In the genomic region with DNA sequence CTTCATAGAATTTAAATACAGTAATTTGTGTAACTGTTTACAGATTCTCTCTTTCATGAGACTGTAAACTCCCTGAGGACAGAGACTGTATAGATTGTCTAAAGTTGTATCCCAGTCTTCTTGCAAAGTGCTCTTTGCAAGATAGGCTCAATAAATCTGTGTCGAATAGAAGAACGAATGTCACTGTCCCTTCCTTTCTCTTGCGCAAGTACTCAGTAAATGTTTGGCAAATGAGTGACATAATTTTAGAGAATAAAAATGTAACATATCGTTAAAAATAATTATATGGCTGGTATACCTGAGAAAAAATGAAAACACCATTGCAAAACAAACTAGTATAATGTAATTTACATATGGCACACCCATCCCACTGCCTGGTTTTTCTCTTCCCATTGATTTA, we compare ENCODE assay signal across 29 cellular contexts.
"Had no signal": no experiment of that assay in that cellular context is flagged by ENCODE, and none has a peak within 500 bp of the region (broad histone marks: within the 10 kb centered on the region; RNA-seq: fewer than 3 reads in every experiment).

No MANE protein-coding gene starts in this region.

- H3K27ac Mint-ChIP-seq: stimulated activated effector memory CD8-positive, alpha-beta T cell treated with anti-CD3 and anti-CD28 coated beads, Interleukin-12 subunit alpha, Interleukin-12 subunit beta, amount 100 ng/mL, for 72 hours had no signal

- H3K27ac ChIP-seq: coronary artery, esophagus muscularis mucosa, foreskin keratinocyte, gastroesophageal sphincter, heart left ventricle, hepatocyte, left lung, neutrophil, parathyroid adenoma, prostate gland, right atrium auricular region, sigmoid colon, testis, tibial artery, upper lobe of right lung, uterus had no signal

- H3K4me3 Mint-ChIP-seq: naive thymus-derived CD4-positive, alpha-beta T cell; stimulated activated effector memory CD8-positive, alpha-beta T cell treated with anti-CD3 and anti-CD28 coated beads, Interleukin-12 subunit alpha, Interleukin-12 subunit beta, amount 100 ng/mL, for 72 hours had no signal

- H3K4me3 ChIP-seq: coronary artery, esophagus muscularis mucosa, gastroesophageal sphincter, heart left ventricle, hepatocyte, left lung, prostate gland, right atrium auricular region, sigmoid colon, testis, tibial artery, upper lobe of right lung, uterus had no signal

- FAIRE-seq: endothelial cell of umbilical vein, islet of Langerhans had no signal

- H3K36me3 Mint-ChIP-seq: naive thymus-derived CD4-positive, alpha-beta T cell had no signal

- H3K9ac ChIP-seq: parathyroid adenoma had no signal

- DNase-seq: dermis blood vessel endothelial cell; effector memory CD4-positive, alpha-beta T cell; foreskin keratinocyte; heart left ventricle; left cardiac atrium; left lung; mesendoderm; midbrain; naive thymus-derived CD4-positive, alpha-beta T cell; sigmoid colon; stimulated activated CD4-positive, alpha-beta T cell treated with anti-CD3 and anti-CD28 coated beads, Interleukin-2, amount 100 ng/mL, for 24 hours; stimulated activated CD4-positive, alpha-beta T cell treated with anti-CD3 and anti-CD28 coated beads, Interleukin-4, amount 100 ng/mL, for 24 hours; stimulated activated naive CD4-positive, alpha-beta T cell treated with Interleukin-2 at 50 U/mL for 16 hours; substantia nigra; testis; tibial artery; upper lobe of right lung; uterus had no signal

- H3K27me3 ChIP-seq: esophagus muscularis mucosa, foreskin keratinocyte, gastroesophageal sphincter, heart left ventricle, hepatocyte, left lung, right atrium auricular region, sigmoid colon, testis, tibial artery, upper lobe of right lung, uterus had no signal

- H3K9me3 Mint-ChIP-seq: stimulated activated effector memory CD8-positive, alpha-beta T cell treated with anti-CD3 and anti-CD28 coated beads, Interleukin-12 subunit alpha, Interleukin-12 subunit beta, amount 100 ng/mL, for 72 hours had no signal

- H3K4me2 ChIP-seq: hepatocyte had no signal

- ATAC-seq: foreskin keratinocyte; gastroesophageal sphincter; heart left ventricle; left cardiac atrium; left lung; naive thymus-derived CD4-positive, alpha-beta T cell; stimulated activated effector memory CD8-positive, alpha-beta T cell treated with anti-CD3 and anti-CD28 coated beads, Interleukin-12 subunit alpha, Interleukin-12 subunit beta, amount 100 ng/mL, for 72 hours; upper lobe of right lung had no signal

- H2AFZ ChIP-seq: hepatocyte, parathyroid adenoma had no signal

- H3K9me3 ChIP-seq: esophagus muscularis mucosa, gastroesophageal sphincter, heart left ventricle, left lung, neutrophil, prostate gland, right atrium auricular region, sigmoid colon, testis, tibial artery, upper lobe of right lung, uterus had no signal

- H3K36me3 ChIP-seq: esophagus muscularis mucosa, gastroesophageal sphincter, heart left ventricle, left lung, neutrophil, prostate gland, right atrium auricular region, sigmoid colon, tibial artery, upper lobe of right lung, uterus had no signal
